In genomic region chr12:58104443-58104842, GRCh38 we compare ENCODE assay signal across 24 cellular contexts.
"Had no signal": no experiment of that assay in that cellular context is flagged by ENCODE, and none has a peak within 500 bp of the region (broad histone marks: within the 10 kb centered on the region; RNA-seq: fewer than 3 reads in every experiment).

No MANE protein-coding gene starts in this region.

- H3K4me3 ChIP-seq: adrenal gland had no signal

- H3K27me3 ChIP-seq: adrenal gland had no signal

- H3K27ac ChIP-seq: adrenal gland had no signal

- H3K4me1 Mint-ChIP-seq: activated naive CD8-positive, alpha-beta T cell treated with anti-CD3 and anti-CD28 coated beads, Interleukin-2, amount 10 ng/mL, durations not matched to agents 7 days and 5 days; IgD-negative memory B cell had no signal

- H3K27ac Mint-ChIP-seq: activated CD8-positive, alpha-beta T cell treated with anti-CD3 and anti-CD28 coated beads, Interleukin-2, amount 10 ng/mL, durations not matched to agents 7 days and 5 days; activated naive CD8-positive, alpha-beta T cell treated with anti-CD3 and anti-CD28 coated beads, Interleukin-2, amount 10 ng/mL, durations not matched to agents 7 days and 5 days; IgD-negative memory B cell; T-helper 1 cell treated with Interleukin-12 subunit alpha and Interleukin-12 subunit beta and Interleukin-4 antibody, amounts not matched to agents 30 μg/mL and 1 μg/mL, for 36 hours had no signal

- H3K36me3 Mint-ChIP-seq: activated naive CD8-positive, alpha-beta T cell treated with anti-CD3 and anti-CD28 coated beads, Interleukin-2, amount 10 ng/mL, durations not matched to agents 7 days and 5 days; IgD-negative memory B cell had no signal

- H3K4me3 Mint-ChIP-seq: activated CD8-positive, alpha-beta T cell treated with anti-CD3 and anti-CD28 coated beads, Interleukin-2, amount 10 ng/mL, durations not matched to agents 7 days and 5 days; activated naive CD8-positive, alpha-beta T cell treated with anti-CD3 and anti-CD28 coated beads, Interleukin-2, amount 10 ng/mL, durations not matched to agents 7 days and 5 days; IgD-negative memory B cell; T-helper 1 cell treated with Interleukin-12 subunit alpha and Interleukin-12 subunit beta and Interleukin-4 antibody, amounts not matched to agents 30 μg/mL and 1 μg/mL, for 36 hours had no signal

- ATAC-seq: activated CD4-positive, CD25-positive, alpha-beta regulatory T cell treated with anti-CD3 and anti-CD28 coated beads, Interleukin-2, amount 50 U/mL, for 24 hours; activated CD8-positive, alpha-beta T cell treated with anti-CD3 and anti-CD28 coated beads, Interleukin-2, amount 10 ng/mL, durations not matched to agents 7 days and 5 days; Panc1 had no signal

- H3K4me1 ChIP-seq: adrenal gland had no signal

- H3K36me3 ChIP-seq: adrenal gland had no signal

- H3K9me3 ChIP-seq: adrenal gland had no signal

- DNase-seq: activated CD4-positive, alpha-beta T cell treated with anti-CD3 and anti-CD28 coated beads for 4 hours; activated CD8-positive, alpha-beta memory T cell treated with anti-CD3 and anti-CD28 coated beads, Interleukin-2, amount 50 U/mL, for 48 hours; activated CD8-positive, alpha-beta T cell treated with anti-CD3 and anti-CD28 coated beads, Interleukin-2, amount 10 ng/mL, durations not matched to agents 7 days and 5 days; activated naive CD4-positive, alpha-beta T cell treated with anti-CD3 and anti-CD28 coated beads, Interleukin-2, amount 50 U/mL, for 16 hours; activated naive CD8-positive, alpha-beta T cell treated with anti-CD3 and anti-CD28 coated beads, Interleukin-2, amount 10 ng/mL, durations not matched to agents 7 days and 5 days; activated T-cell treated with anti-CD3 and anti-CD28 coated beads, Interleukin-2, amount 50 U/mL, for 1 hour; adrenal gland; anterior cingulate cortex; KG1; NCI-H1092; NCI-H1417; NCI-H2029; NCI-H2107; NCI-H2171 treated with DMSO at 0.1 percent for 48 hours; NCI-H226; NCI-H526; NK-92 treated with Interleukin-12 subunit alpha and Interleukin-12 subunit beta, amount 100 ng/mL, for 24 hours; OCI-M1; RPMI8226; SHP77 had no signal
